In genomic region chr19:54390942-54391577, GRCh38 we compare ENCODE assay signal across 8 cellular contexts. TPM values are rescaled to one million over a fixed set of nuclear protein-coding genes. Genes with fewer than 3 reads are reported as not detected.
DNase-seq lines count a peak whose midpoint lies in the region; ATAC-seq, FAIRE-seq and TF ChIP-seq lines count a peak whose summit lies in the region.

No MANE protein-coding gene starts in this region.

- H3K4me1 ChIP-seq in right atrium auricular region (peaks cover 0 to 7% of the 10 kb centered on the region in 2 donors), gastrocnemius medialis (no peaks in the 10 kb centered on the region)

- H3K36me3 ChIP-seq in right atrium auricular region (no peaks in the 10 kb centered on the region), gastrocnemius medialis (no peaks in the 10 kb centered on the region)

- H3K4me3 Mint-ChIP-seq in activated naive CD8-positive, alpha-beta T cell treated with anti-CD3 and anti-CD28 coated beads for 36 hours: no peak overlapping the region

- no peak overlapping the region for H3K27ac Mint-ChIP-seq in activated naive CD8-positive, alpha-beta T cell treated with anti-CD3 and anti-CD28 coated beads for 36 hours

- H3K9me3 ChIP-seq in right atrium auricular region: no peaks in the 10 kb centered on the region
- H3K9me3 ChIP-seq in gastrocnemius medialis: no peaks in the 10 kb centered on the region

- no peak overlapping the region for H3K4me3 ChIP-seq in Jurkat, Clone E6-1 (ENCODE audit: low read length)
- H3K4me3 ChIP-seq in right atrium auricular region (no peak overlapping the region), gastrocnemius medialis (no peak overlapping the region)

- H3K27me3 ChIP-seq in right atrium auricular region (no peaks in the 10 kb centered on the region), gastrocnemius medialis (peaks cover 5 to 9% (median 6%) of the 10 kb centered on the region in 3 donors)

- H3K9me3 Mint-ChIP-seq in activated naive CD8-positive, alpha-beta T cell treated with anti-CD3 and anti-CD28 coated beads for 36 hours: no peaks in the 10 kb centered on the region

- no peaks in the 10 kb centered on the region for H3K27me3 Mint-ChIP-seq in activated naive CD8-positive, alpha-beta T cell treated with anti-CD3 and anti-CD28 coated beads for 36 hours

- no peak for TF ChIP-seq POLR2A in gastrocnemius medialis (IDR thresholded peaks at IDR 0.05)

- DNase-seq in D721Med (ENCODE audit: insufficient read length, low spot score) (peak; percentile 29), SK-N-DZ (ENCODE audit: low spot score) (peak; percentile 57), right atrium auricular region (ENCODE audit: low spot score) (no peak), gastrocnemius medialis (no peak), mesenteric fat pad (ENCODE audit: low spot score) (no peak)
- DNase-seq in Jurkat, Clone E6-1 (ENCODE audit: low read depth, low spot score): peak; percentile 88
- DNase-seq in activated naive CD8-positive, alpha-beta T cell treated with anti-CD3 and anti-CD28 coated beads for 36 hours: peak; percentile 64

- no peak overlapping the region for H3K27ac ChIP-seq in right atrium auricular region
- no peak overlapping the region for H3K27ac ChIP-seq in gastrocnemius medialis

- in situ Hi-C loops in gastrocnemius medialis (cut with MboI; ENCODE audit: low sequenced_read_pairs in 4 of 4): no loop called here

- intact Hi-C loops in gastrocnemius medialis (cut with DNase I; ENCODE audit: low total_unique reads): loop anchor here (2.0 to 5.0 kb wide), 2 partner anchors 66 to 224 kb away; no protein-coding TSS in a partner anchor

- peaks cover 23% of the 10 kb centered on the region for H3K4me1 Mint-ChIP-seq in activated naive CD8-positive, alpha-beta T cell treated with anti-CD3 and anti-CD28 coated beads for 36 hours

- FAIRE-seq in D721Med (lab: Jason Lieb, UNC): no peak

- H3K36me3 Mint-ChIP-seq in activated naive CD8-positive, alpha-beta T cell treated with anti-CD3 and anti-CD28 coated beads for 36 hours: no peaks in the 10 kb centered on the region

- TF ChIP-seq CTCF in D721Med (IDR thresholded peaks at IDR 0.05; ENCODE audit: insufficient read depth, missing control alignments): peak; percentile 73
- TF ChIP-seq CTCF in right atrium auricular region (IDR thresholded peaks at IDR 0.05): peak; percentile 67 to 78
- peak in 3 of 5 experiments; percentile 47 to 55 (median 51) for TF ChIP-seq CTCF in gastrocnemius medialis (IDR thresholded peaks at IDR 0.05 in 4 of 5, conservative IDR thresholded peaks at IDR 0.05 in 1 of 5)

- ATAC-seq in gastrocnemius medialis (no peak), GM19395 (IDR thresholded peaks at IDR 0.05; ENCODE audit: unreplicated experiment) (no peak)

RNA-seq across cellular contexts. Expression of gene TTYH1, which starts 24.2 kb away (rescaled TPM):
- polyA plus RNA-seq in Jurkat, Clone E6-1 (2012; ENCODE audit: insufficient read depth, insufficient read length): 1.1 TPM
- polyA plus RNA-seq in SK-N-DZ (2014; cell fraction: cytosol; rRNA removed): 0.68 TPM in 1 of 2 replicates, not detected in the other
- polyA plus RNA-seq in SK-N-DZ (2014; cell fraction: nucleus; rRNA removed): not detected in 2 replicates
- 1 to 10 TPM in 1 of 2 experiments, under 1 TPM in 1; 0.98 to 1.8 TPM for total RNA-seq in activated naive CD8-positive, alpha-beta T cell treated with anti-CD3 and anti-CD28 coated beads for 36 hours
- total RNA-seq in right atrium auricular region (1 to 10 TPM; 1.7 to 2.7 TPM), gastrocnemius medialis (under 1 TPM in 1 of 4 donors, not detected in 3; 0.41 TPM), mesenteric fat pad (not detected)

RNA-seq across cellular contexts. Expression of gene LAIR1, which starts 26.3 kb away (rescaled TPM):
- polyA plus RNA-seq in Jurkat, Clone E6-1 (2012; ENCODE audit: insufficient read depth, insufficient read length): 27.9 TPM
- not detected in 2 replicates for polyA plus RNA-seq in SK-N-DZ (2014; cell fraction: cytosol; rRNA removed)
- not detected in 2 replicates for polyA plus RNA-seq in SK-N-DZ (2014; cell fraction: nucleus; rRNA removed)
- 10 to 100 TPM in 1 of 2 experiments, 1 to 10 TPM in 1; 9.0 to 10.1 TPM for total RNA-seq in activated naive CD8-positive, alpha-beta T cell treated with anti-CD3 and anti-CD28 coated beads for 36 hours
- total RNA-seq in right atrium auricular region (1 to 10 TPM; 4.2 to 7.8 TPM), gastrocnemius medialis (1 to 10 TPM in 3 of 4 donors, under 1 TPM in 1; 0.12 to 3.5 (median 2.9) TPM), mesenteric fat pad (63.8 TPM)

RNA-seq across cellular contexts. Expression of gene LILRA4, which starts 52.1 kb away (rescaled TPM):
- not detected for polyA plus RNA-seq in Jurkat, Clone E6-1 (2012; ENCODE audit: insufficient read depth, insufficient read length)
- not detected in 2 replicates for polyA plus RNA-seq in SK-N-DZ (2014; cell fraction: cytosol; rRNA removed)
- polyA plus RNA-seq in SK-N-DZ (2014; cell fraction: nucleus; rRNA removed): not detected in 2 replicates
- under 1 TPM in 1 of 2 experiments, not detected in 1; 0.40 TPM for total RNA-seq in activated naive CD8-positive, alpha-beta T cell treated with anti-CD3 and anti-CD28 coated beads for 36 hours
- total RNA-seq in right atrium auricular region (not detected), gastrocnemius medialis (not detected), mesenteric fat pad (1.0 TPM)

RNA-seq across cellular contexts. Expression of gene LENG8, which starts 57.9 kb away (rescaled TPM):
- polyA plus RNA-seq in Jurkat, Clone E6-1 (2012; ENCODE audit: insufficient read depth, insufficient read length): 78.5 TPM
- polyA plus RNA-seq in SK-N-DZ (2014; cell fraction: cytosol; rRNA removed): 19.1 and 29.0 TPM in 2 replicates
- 111 and 200 TPM in 2 replicates for polyA plus RNA-seq in SK-N-DZ (2014; cell fraction: nucleus; rRNA removed)
- total RNA-seq in activated naive CD8-positive, alpha-beta T cell treated with anti-CD3 and anti-CD28 coated beads for 36 hours: 100 to 1,000 TPM; 101 to 108 TPM
- total RNA-seq in right atrium auricular region: 10 to 100 TPM; 32.1 to 36.4 TPM
- total RNA-seq in gastrocnemius medialis: 10 to 100 TPM in 3 of 4 donors, 1 to 10 TPM in 1; 9.9 to 49.5 (median 15.5) TPM
- total RNA-seq in mesenteric fat pad: 141 TPM

Comparison
In these comparisons a context has a peak if more than half of its experiments do, and no peak if none do; other contexts are left out.
1. DNase-seq: peak in D721Med (single experiment), Jurkat, Clone E6-1 (single experiment), SK-N-DZ (single experiment) and activated naive CD8-positive, alpha-beta T cell treated with anti-CD3 and anti-CD28 coated beads for 36 hours (single experiment); none in right atrium auricular region (single experiment), gastrocnemius medialis (0 of 2) and mesenteric fat pad (single experiment).
2. Peak in every context shown above with its lines, with median percentiles within 50 percentile points of each other: CTCF ChIP-seq.